ENCODE assay signal across 31 cellular contexts in genomic region chr12:77928078-77928477, GRCh38.
"Had no signal": no experiment of that assay in that cellular context is flagged by ENCODE, and none has a peak within 500 bp of the region (broad histone marks: within the 10 kb centered on the region; RNA-seq: fewer than 3 reads in every experiment).

No MANE protein-coding gene starts in this region.

- H3K27me3 ChIP-seq: body of pancreas, colonic mucosa, esophagus squamous epithelium had no signal

- H3K4me3 ChIP-seq: body of pancreas, colonic mucosa, esophagus squamous epithelium had no signal

- H3K36me3 ChIP-seq: colonic mucosa, esophagus squamous epithelium, WERI-Rb-1 had no signal

- H3K27me3 Mint-ChIP-seq: activated B cell treated with CpG ODN at 0.5 μM for 24 hours; activated CD8-positive, alpha-beta T cell treated with anti-CD3 and anti-CD28 coated beads for 36 hours; activated naive CD8-positive, alpha-beta T cell; activated T-helper 17 cell treated with anti-CD3 and anti-CD28 coated beads, Interleukin-2, amount 50 U/mL, for 72 hours; T-helper 17 cell had no signal

- H3K4me3 Mint-ChIP-seq: activated B cell treated with CpG ODN at 0.5 μM for 24 hours; activated CD8-positive, alpha-beta T cell treated with anti-CD3 and anti-CD28 coated beads for 36 hours; activated naive CD8-positive, alpha-beta T cell; activated T-cell treated with anti-CD3 and anti-CD28 coated beads, Interleukin-2, amount 50 U/mL, for 4 hours; activated T-helper 17 cell treated with anti-CD3 and anti-CD28 coated beads, Interleukin-2, amount 50 U/mL, for 72 hours; T-helper 17 cell; T-helper 2 cell treated with Interferon-gamma antibody and Interleukin-4, amounts not matched to agents 5 μg/mL and 100 μg/mL, for 36 hours had no signal

- H3K9me3 Mint-ChIP-seq: activated B cell treated with CpG ODN at 0.5 μM for 24 hours; activated T-helper 17 cell treated with anti-CD3 and anti-CD28 coated beads, Interleukin-2, amount 50 U/mL, for 72 hours; T-helper 2 cell treated with Interferon-gamma antibody and Interleukin-4, amounts not matched to agents 5 μg/mL and 100 μg/mL, for 36 hours had no signal

- DNase-seq: activated B cell treated with CpG ODN at 0.5 μM for 24 hours; activated CD4-positive, alpha-beta T cell treated with anti-CD3 and anti-CD28 coated beads for 48 hours; activated CD4-positive, alpha-beta T cell treated with anti-CD3 and anti-CD28 coated beads, Interleukin-2, amount 50 U/mL, for 1 hour; activated CD4-positive, alpha-beta T cell treated with anti-CD3 and anti-CD28 coated beads, Interleukin-2, amount 50 U/mL, for 48 hours; activated CD8-positive, alpha-beta memory T cell treated with anti-CD3 and anti-CD28 coated beads for 24 hours; activated CD8-positive, alpha-beta T cell treated with anti-CD3 and anti-CD28 coated beads for 36 hours; activated effector memory CD4-positive, alpha-beta T cell treated with Interleukin-2 at 50 U/mL for 16 hours; activated gamma-delta T cell treated with Interleukin-2 at 50 U/mL for 16 hours; activated naive CD4-positive, alpha-beta T cell treated with anti-CD3 and anti-CD28 coated beads, Interleukin-2, amount 50 U/mL, for 16 hours; activated naive CD4-positive, alpha-beta T cell treated with Interleukin-2 at 50 U/mL for 16 hours; activated T-cell treated with anti-CD3 and anti-CD28 coated beads, Interleukin-2, amount 50 U/mL, for 4 hours; amniotic stem cell; anterior cingulate cortex; body of pancreas; caudate nucleus; colonic mucosa; effector CD8-positive, alpha-beta T cell; esophagus squamous epithelium; head of caudate nucleus; T-helper 1 cell; T-helper 17 cell; T1000; WERI-Rb-1 had no signal

- H3K27ac ChIP-seq: body of pancreas, colonic mucosa, epithelial cell of prostate, esophagus squamous epithelium, WERI-Rb-1 had no signal

- H3K4me1 Mint-ChIP-seq: activated T-helper 17 cell treated with anti-CD3 and anti-CD28 coated beads, Interleukin-2, amount 50 U/mL, for 72 hours; T-helper 17 cell had no signal

- H3K9me3 ChIP-seq: body of pancreas, colonic mucosa, esophagus squamous epithelium had no signal

- ATAC-seq: activated CD4-positive, CD25-positive, alpha-beta regulatory T cell treated with anti-CD3 and anti-CD28 coated beads, Interleukin-2, amount 50 U/mL, for 24 hours; activated CD8-positive, alpha-beta T cell treated with anti-CD3 and anti-CD28 coated beads for 36 hours; activated T-cell treated with anti-CD3 and anti-CD28 coated beads, Interleukin-2, amount 50 U/mL, for 4 hours; activated T-helper 17 cell treated with anti-CD3 and anti-CD28 coated beads, Interleukin-2, amount 50 U/mL, for 72 hours; body of pancreas; T-helper 17 cell had no signal

- H3K36me3 Mint-ChIP-seq: activated naive CD8-positive, alpha-beta T cell had no signal

- FAIRE-seq: endometrium, endothelial cell of umbilical vein, frontal cortex had no signal

- H3K27ac Mint-ChIP-seq: activated B cell treated with CpG ODN at 0.5 μM for 24 hours; activated CD8-positive, alpha-beta T cell treated with anti-CD3 and anti-CD28 coated beads for 36 hours; activated naive CD8-positive, alpha-beta T cell; activated T-helper 17 cell treated with anti-CD3 and anti-CD28 coated beads, Interleukin-2, amount 50 U/mL, for 72 hours; T-helper 17 cell; T-helper 2 cell treated with Interferon-gamma antibody and Interleukin-4, amounts not matched to agents 5 μg/mL and 100 μg/mL, for 36 hours had no signal

- H3K4me1 ChIP-seq: body of pancreas, colonic mucosa, esophagus squamous epithelium had no signal
